In the genomic region with DNA sequence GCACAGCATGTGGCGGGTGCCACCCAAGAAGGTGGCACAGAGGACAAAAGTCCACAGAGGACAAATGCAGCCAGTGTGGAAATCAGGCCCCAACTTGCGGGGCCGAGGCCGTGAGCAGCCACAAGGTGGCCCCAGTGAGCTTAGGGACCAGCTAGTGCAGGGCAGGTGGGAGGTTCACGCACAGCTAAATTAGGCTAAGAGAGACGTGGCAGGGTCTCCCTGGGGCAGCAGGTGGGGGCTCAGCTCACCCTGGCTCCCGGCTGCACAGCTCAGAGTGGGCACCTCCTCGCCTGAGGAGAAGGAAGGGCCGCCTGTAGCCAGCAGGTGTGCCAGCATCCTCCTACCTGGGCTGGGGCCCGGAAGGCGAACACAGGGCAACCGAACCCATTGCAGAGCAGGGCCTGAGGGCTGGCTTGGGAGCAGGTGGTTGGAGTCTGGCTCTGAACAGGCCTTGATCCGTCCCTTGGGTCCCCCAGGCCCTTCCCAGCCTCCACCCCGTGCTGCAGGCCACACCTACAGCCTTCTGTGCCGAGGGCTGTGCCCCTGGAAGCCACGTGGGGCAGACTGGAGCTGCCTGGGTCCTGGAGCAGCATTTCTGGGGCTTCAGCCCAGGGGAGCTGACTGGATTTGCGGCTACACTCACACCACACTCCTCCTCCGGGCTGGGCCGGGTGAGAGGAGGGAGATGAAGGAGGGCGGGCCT, we compare ENCODE assay signal across 9 cellular contexts. TPM values are rescaled to one million over a fixed set of nuclear protein-coding genes. Genes with fewer than 3 reads are reported as not detected.
DNase-seq lines count a peak whose midpoint lies in the region; TF ChIP-seq lines count a peak whose summit lies in the region.
"Had no signal": no experiment of that assay in that cellular context is flagged by ENCODE, and none has a peak within 500 bp of the region (broad histone marks: within the 10 kb centered on the region; RNA-seq: fewer than 3 reads in every experiment).

No MANE protein-coding gene starts in this region.

- peaks cover 6% of the 10 kb centered on the region for H3K36me3 Mint-ChIP-seq in Caco-2 (ENCODE audit: insufficient read depth, unreplicated experiment)

- H3K36me3 ChIP-seq in Caco-2 (ENCODE audit: control insufficient read depth, insufficient read depth, low read length) (no peaks in the 10 kb centered on the region), OCI-LY7 (ENCODE audit: insufficient read depth, low read length) (no peaks in the 10 kb centered on the region), esophagus squamous epithelium (no peaks in the 10 kb centered on the region), neuronal stem cell (replicated peaks in 1 of 2; ENCODE audit: control insufficient read depth in 2 of 2, insufficient read depth in 2 of 2, low read length in 2 of 2) (no peaks in the 10 kb centered on the region), testis (ENCODE audit: low read depth, missing control alignments) (no peaks in the 10 kb centered on the region)

- TF ChIP-seq POLR2A in esophagus squamous epithelium (IDR thresholded peaks at IDR 0.05) (no peak), testis (IDR thresholded peaks at IDR 0.05) (no peak)

- H2BK12ac ChIP-seq in neuronal stem cell (ENCODE audit: low read length) = no peak overlapping the region

- H3K9me3 Mint-ChIP-seq in Caco-2 (ENCODE audit: unreplicated experiment) = peaks cover 13% of the 10 kb centered on the region

- BruUV-seq in Caco-2 (replicated peaks; lab: Mats Ljungman, UMichigan) (no TSS peak), OCI-LY7 (replicated peaks; lab: Mats Ljungman, UMichigan) (no TSS peak)

- DNase-seq in Caco-2 = peak; percentile 75 to 80
- DNase-seq in HPDE6-E6E7 (ENCODE audit: extremely low spot score) = peak; percentile 55
- peak; percentile 85 for DNase-seq in OCI-LY7 (ENCODE audit: low spot score)
- DNase-seq in activated T-cell treated with anti-CD3 and anti-CD28 coated beads for 4 hours = peak; percentile 80
- no peak for DNase-seq in esophagus squamous epithelium (lab: John Stamatoyannopoulos, UW)
- no peak for DNase-seq in neuronal stem cell (ENCODE audit: low spot score)
- DNase-seq in testis = peak; percentile 82
- DNase-seq in foreskin melanocyte = no peak

- H3K4me1 ChIP-seq in Caco-2 (peaks cover 12% of the 10 kb centered on the region), OCI-LY7 (ENCODE audit: insufficient read depth, low read length, poor library complexity, severe bottlenecking) (peaks cover 25% of the 10 kb centered on the region), esophagus squamous epithelium (peaks cover 19 to 44% (median 19%) of the 10 kb centered on the region in 3 donors), neuronal stem cell (ENCODE audit: control insufficient read depth in 2 of 2, insufficient read depth in 1 of 2, low read depth in 1 of 2, low read length in 2 of 2) (peaks cover 10 to 12% of the 10 kb centered on the region in 2 donors), testis (peaks cover 10% of the 10 kb centered on the region)

- TF ChIP-seq CTCF in Caco-2 (IDR thresholded peaks at IDR 0.05; ENCODE audit: insufficient read depth in 1 of 2, low read depth in 1 of 2, low read length in 1 of 2, severe bottlenecking in 1 of 2, unreplicated experiment in 1 of 2) (peak; percentile 67 to 78), OCI-LY7 (conservative IDR thresholded peaks at IDR 0.05; ENCODE audit: low read length) (peak; percentile 78), esophagus squamous epithelium (IDR thresholded peaks at IDR 0.05) (peak; percentile 81 to 92 (median 85)), testis (IDR thresholded peaks at IDR 0.05) (peak; percentile 57 to 75 (median 74))

- CTCF ChIA-PET in Caco-2 (lab: Charles Lee) (interaction anchor here (0.6 to 2.1 kb wide), 19 partner anchors 9 to 627 kb away, joined by 3 to 14 read pairs (median 4); no protein-coding TSS in a partner anchor), OCI-LY7 (lab: Charles Lee; ENCODE audit: unreplicated experiment) (interaction anchor here (1.0 kb wide), 2 partner anchors 25 to 211 kb away, joined by 3 read pairs; no protein-coding TSS in a partner anchor)

- peak overlapping the region; percentile 56 for H3K14ac ChIP-seq in neuronal stem cell (ENCODE audit: low read length)

- H3K79me1 ChIP-seq in neuronal stem cell (ENCODE audit: low read depth, low read length) = peaks cover 1% of the 10 kb centered on the region

- H2BK5ac ChIP-seq in neuronal stem cell (ENCODE audit: low read length) = no peak overlapping the region

- no peaks in the 10 kb centered on the region for H3K4me1 Mint-ChIP-seq in Caco-2 (ENCODE audit: low read depth, unreplicated experiment)

- H2BK15ac ChIP-seq in neuronal stem cell (ENCODE audit: low read length) = peak overlapping the region; percentile 97

- peak overlapping the region; percentile 73 for H2AFZ ChIP-seq in OCI-LY7 (ENCODE audit: low read length)
- peak overlapping the region; percentile 91 for H2AFZ ChIP-seq in neuronal stem cell (ENCODE audit: low read length)

- intact Hi-C loops in Caco-2 (cut with micrococcal nuclease; ENCODE audit: unreplicated experiment) = loop anchor here (1.0 kb wide), 1 partner anchor 107 kb away; no protein-coding TSS in a partner anchor
- intact Hi-C loops in OCI-LY7 (cut with micrococcal nuclease; ENCODE audit: unreplicated experiment) = loop anchor here (1.0 to 10.0 kb wide), 6 partner anchors 24 to 201 kb away; partner anchors contain the start of gene TBC1D22A
- intact Hi-C loops in esophagus squamous epithelium (cut with DNase I) = no loop called here
- intact Hi-C loops in testis (cut with DNase I; ENCODE audit: low total_unique reads) = no loop called here

- no peaks in the 10 kb centered on the region for H3K9me2 ChIP-seq in OCI-LY7 (ENCODE audit: insufficient read depth, low read length)

- no peak overlapping the region for H3K4me3 ChIP-seq in Caco-2 (ENCODE audit: low read depth, low read length)
- peak overlapping the region; percentile 49 for H3K4me3 ChIP-seq in OCI-LY7 (ENCODE audit: low read depth, low read length, poor library complexity, severe bottlenecking)
- H3K4me3 ChIP-seq in esophagus squamous epithelium = peak overlapping the region in 3 of 4 donors; percentile 11 to 51 (median 26)
- no peak overlapping the region for H3K4me3 ChIP-seq in neuronal stem cell (ENCODE audit: low read length in 2 of 2)
- H3K4me3 ChIP-seq in testis = no peak overlapping the region
- H3K4me3 ChIP-seq: SK-N-MC had no signal

- H3K4me2 ChIP-seq in OCI-LY7 (ENCODE audit: low read length) (peak overlapping the region; percentile 68), neuronal stem cell (ENCODE audit: insufficient read depth, low read length, poor library complexity, severe bottlenecking) (peak overlapping the region; percentile 40)

- H2AK5ac ChIP-seq in neuronal stem cell (ENCODE audit: low read depth, low read length) = peak overlapping the region; percentile 89

- no peak overlapping the region for H3K4me3 Mint-ChIP-seq in Caco-2 (ENCODE audit: unreplicated experiment)

- no peaks in the 10 kb centered on the region for H4K20me1 ChIP-seq in OCI-LY7 (ENCODE audit: insufficient read depth, low read length)

- peak overlapping the region; percentile 96 for H3K18ac ChIP-seq in neuronal stem cell (ENCODE audit: low read length)

- H3K9me3 ChIP-seq in Caco-2 = no peaks in the 10 kb centered on the region
- peaks cover 6% of the 10 kb centered on the region; the same call in 1 of the 2 replicates for H3K9me3 ChIP-seq in OCI-LY7 (ENCODE audit: low read length)
- no peaks in the 10 kb centered on the region for H3K9me3 ChIP-seq in esophagus squamous epithelium
- no peaks in the 10 kb centered on the region for H3K9me3 ChIP-seq in neuronal stem cell (replicated peaks in 1 of 2; ENCODE audit: control insufficient read depth in 2 of 2, insufficient read depth in 1 of 2, low read depth in 1 of 2, low read length in 2 of 2)
- no peaks in the 10 kb centered on the region for H3K9me3 ChIP-seq in testis

- peak overlapping the region; percentile 93 for H3K4ac ChIP-seq in neuronal stem cell (ENCODE audit: low read length)

- H3K23ac ChIP-seq in neuronal stem cell (ENCODE audit: low read depth, low read length, poor library complexity) = peak overlapping the region; percentile 3

- WGBS in esophagus squamous epithelium, 2 donors = 6 to 8% methylated on average over 7 of the region's 20 CpGs
- no CpG with 5 or more reads among the region's 20 CpGs for WGBS in neuronal stem cell (ENCODE audit: extremely low coverage in 2 of 2, insufficient read length in 2 of 2, insufficient replicate concordance in 1 of 2), 2 donors
- WGBS in testis, 2 donors = 35 to 53% methylated on average over 7 to 18 of the region's 20 CpGs

- peak overlapping the region; percentile 70 for H3K9ac ChIP-seq in neuronal stem cell (ENCODE audit: low read depth, low read length, poor library complexity)

- peak overlapping the region; percentile 96 for H4K8ac ChIP-seq in neuronal stem cell (ENCODE audit: low read depth, low read length)

- no peak overlapping the region for H2BK120ac ChIP-seq in neuronal stem cell (ENCODE audit: low read depth, low read length)

- peak overlapping the region; percentile 56 for H3K27ac ChIP-seq in OCI-LY7 (ENCODE audit: low read depth, low read length, poor library complexity, severe bottlenecking)
- peak overlapping the region; percentile 49 to 78 (median 64) for H3K27ac ChIP-seq in esophagus squamous epithelium
- peak overlapping the region; percentile 22 for H3K27ac ChIP-seq in neuronal stem cell (replicated peaks; ENCODE audit: low read length)
- no peak overlapping the region for H3K27ac ChIP-seq in testis
- H3K27ac ChIP-seq: SK-N-MC had no signal

- H3K27me3 Mint-ChIP-seq in Caco-2 (ENCODE audit: insufficient read depth, unreplicated experiment) = no peaks in the 10 kb centered on the region

- H3K27me3 ChIP-seq in Caco-2 (replicated peaks; ENCODE audit: control insufficient read depth, insufficient read depth, low read length) = no peaks in the 10 kb centered on the region
- no peaks in the 10 kb centered on the region for H3K27me3 ChIP-seq in esophagus squamous epithelium
- H3K27me3 ChIP-seq in neuronal stem cell (ENCODE audit: control insufficient read depth in 3 of 3, insufficient read depth in 3 of 3, low read depth in 1 of 3, low read length in 3 of 3) = no peaks in the 10 kb centered on the region
- H3K27me3 ChIP-seq in testis = no peaks in the 10 kb centered on the region

- H4K91ac ChIP-seq in neuronal stem cell (ENCODE audit: low read depth, low read length, poor library complexity) = peak overlapping the region; percentile 43

- peak overlapping the region; percentile 81 for H3K27ac Mint-ChIP-seq in Caco-2 (ENCODE audit: unreplicated experiment)

- POLR2A ChIA-PET in Caco-2 (lab: Charles Lee) (interaction anchor here (0.5 to 0.8 kb wide), 3 partner anchors 22 to 199 kb away, joined by 4 to 5 read pairs (median 4); partner anchors contain the start of gene TBC1D22A), OCI-LY7 (lab: Charles Lee) (interaction anchor here (0.6 to 1.0 kb wide), 3 partner anchors 24 to 212 kb away, joined by 3 to 4 read pairs (median 3); no protein-coding TSS in a partner anchor)

- H3K79me2 ChIP-seq in OCI-LY7 (ENCODE audit: insufficient read depth, low read depth, low read length) = no peaks in the 10 kb centered on the region

RNA-seq across cellular contexts. Expression of gene CELSR1, which starts 26.1 kb away (rescaled TPM):
- total RNA-seq in Caco-2 (2022) (29.5 and 33.2 TPM in 2 replicates), OCI-LY7 (2022) (3.7 and 4.9 TPM in 2 replicates), esophagus squamous epithelium (10 to 100 TPM; 38.7 to 50.6 (median 43.7) TPM), testis (10 to 100 TPM; 13.8 to 21.5 TPM)
- 3.9 and 5.2 TPM in 2 replicates for total RNA-seq in OCI-LY7 (2014; rRNA removed; shearing (Covaris generic))
- 6.6 TPM for polyA plus RNA-seq in neuronal stem cell (2013, experiment 1 of 2)
- 7.3 TPM for polyA plus RNA-seq in neuronal stem cell (2013, experiment 2 of 2)
- 5.6 TPM for polyA plus RNA-seq in testis (ENCODE audit: insufficient read depth, low read depth, low replicate concordance)

RNA-seq across cellular contexts. Expression of gene GRAMD4, which starts 56.7 kb away (rescaled TPM):
- total RNA-seq in Caco-2 (2022) (20.8 and 23.4 TPM in 2 replicates), OCI-LY7 (2022) (32.8 and 46.9 TPM in 2 replicates), esophagus squamous epithelium (100 to 1,000 TPM in 1 of 4 donors, 10 to 100 TPM in 3; 27.0 to 122 (median 33.3) TPM), testis (10 to 100 TPM; 61.2 to 81.5 TPM)
- total RNA-seq in OCI-LY7 (2014; rRNA removed; shearing (Covaris generic)) = 40.7 and 52.4 TPM in 2 replicates
- 13.1 TPM for polyA plus RNA-seq in neuronal stem cell (2013, experiment 1 of 2)
- 11.3 TPM for polyA plus RNA-seq in neuronal stem cell (2013, experiment 2 of 2)
- polyA plus RNA-seq in testis (ENCODE audit: insufficient read depth, low read depth, low replicate concordance) = 20.8 TPM

Comparison
In these comparisons a context has a peak if more than half of its experiments do, and no peak if none do; other contexts are left out.
1. DNase-seq: peak in Caco-2 (2 of 2), HPDE6-E6E7 (single experiment), OCI-LY7 (single experiment), activated T-cell treated with anti-CD3 and anti-CD28 coated beads for 4 hours (single experiment) and testis (single experiment); none in esophagus squamous epithelium (single experiment), neuronal stem cell (single experiment) and foreskin melanocyte (single experiment).
2. H3K4me3 ChIP-seq: peak in OCI-LY7 (single experiment) and esophagus squamous epithelium (3 of 4); none in Caco-2 (single experiment), neuronal stem cell (0 of 2) and testis (0 of 2).
3. H3K27ac ChIP-seq: peak in OCI-LY7 (single experiment), esophagus squamous epithelium (4 of 4) and neuronal stem cell (single experiment); none in testis (0 of 2).
4. intact Hi-C loops: an anchor here in Caco-2 (1.0 kb wide) and OCI-LY7 (1.0 to 10.0 kb wide); none called in esophagus squamous epithelium and testis.
5. Peak in every context shown above with its lines, with median percentiles within 50 percentile points of each other: CTCF ChIP-seq.